1 cellular context compared by ENCODE assay signal in genomic region chr10:62284221-62284620, GRCh38.
TF ChIP-seq lines count a peak whose summit lies in the region.

No MANE protein-coding gene starts in this region.

TF ChIP-seq in K562, 482 proteins besides CTCF, POLR2A, EP300 and RAD21 (continued from another document):
- TF ChIP-seq AFF1 (IDR thresholded peaks at IDR 0.05; ENCODE audit: low read depth in 1 of 2, partially characterized antibody in 2 of 2) (no peak), GTF2F1 (IDR thresholded peaks at IDR 0.05; ENCODE audit: low read depth, low read length) (no peak), HSF4 (CRISPR knock-in tag; IDR thresholded peaks at IDR 0.05; ENCODE audit: borderline replicate concordance) (no peak)
TF ChIP-seq in K562: peak in this region for 0.
